8 cellular contexts compared by ENCODE assay signal in the genomic region with DNA sequence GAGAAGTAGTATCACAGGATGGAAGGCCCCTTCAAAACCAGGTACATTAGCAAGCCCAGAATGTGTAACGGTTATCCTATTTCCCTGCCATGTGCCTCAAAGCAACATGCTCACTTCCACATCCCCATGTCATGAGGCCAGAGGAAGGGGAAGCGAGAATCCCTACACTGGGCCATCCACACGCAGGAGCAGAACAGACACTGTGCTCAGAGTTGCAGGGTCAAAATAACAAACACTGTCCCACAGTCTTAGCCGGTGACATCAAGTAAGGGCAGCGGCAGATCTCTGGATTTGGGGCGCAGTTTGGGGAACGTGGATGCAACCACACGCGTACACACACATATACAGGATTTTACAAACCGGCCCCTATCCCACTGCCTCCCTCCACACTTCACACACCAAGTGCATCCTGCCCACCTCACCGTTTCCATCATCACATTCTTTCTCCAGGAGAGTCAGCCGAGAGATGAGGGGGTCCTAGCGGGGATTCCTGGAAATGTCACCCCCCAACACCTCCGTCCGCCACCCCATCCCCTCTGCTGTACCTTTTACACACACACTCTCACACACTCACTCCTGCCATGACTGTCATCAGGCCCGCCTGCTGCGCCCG. TPM values are rescaled to one million over a fixed set of nuclear protein-coding genes. Genes with fewer than 3 reads are reported as not detected.
DNase-seq lines count a peak whose midpoint lies in the region; ATAC-seq and TF ChIP-seq lines count a peak whose summit lies in the region.

No MANE protein-coding gene starts in this region.

- H4K5ac ChIP-seq in H9 (ENCODE audit: insufficient read length, low read depth, low read length): no peak overlapping the region

- H2BK15ac ChIP-seq in H9 (ENCODE audit: low read depth, low read length): no peak overlapping the region

- H3K9me3 ChIP-seq in H9 (ENCODE audit: control insufficient read depth, low read depth, low read length): no peaks in the 10 kb centered on the region
- no peaks in the 10 kb centered on the region for H3K9me3 ChIP-seq in parathyroid adenoma (ENCODE audit: control insufficient read depth, low read length)

- H3K9ac ChIP-seq in H9 (ENCODE audit: extremely low read depth, insufficient read length, low read length) (no peak overlapping the region), parathyroid adenoma (no peak overlapping the region)

- peaks cover 1% of the 10 kb centered on the region for H3K27me3 Mint-ChIP-seq in H9 (ENCODE audit: low read depth)

- H2AK5ac ChIP-seq in H9 (ENCODE audit: insufficient read length, low read length): no peak overlapping the region

- no peaks in the 10 kb centered on the region for H3K79me1 ChIP-seq in H9 (ENCODE audit: insufficient read depth, low read depth, low read length, poor library complexity, severe bottlenecking)

- H3K56ac ChIP-seq in H9 (ENCODE audit: insufficient read length, low read depth, low read length): no peak overlapping the region

- H2AFZ ChIP-seq in H9 (ENCODE audit: low read length) (no peak overlapping the region), parathyroid adenoma (peak overlapping the region; percentile 89)

- peaks cover 7% of the 10 kb centered on the region for H3K23me2 ChIP-seq in H9 (ENCODE audit: insufficient read length, low read depth, low read length, poor library complexity, severe bottlenecking)

- no peak overlapping the region for H2BK12ac ChIP-seq in H9 (ENCODE audit: insufficient read length, low read depth, low read length)

- DNase-seq in H9: no peak
- DNase-seq in Right ventricle myocardium superior: no peak
- DNase-seq in NOMO-1 treated with DMSO at 0.1 percent for 48 hours (lab: John Stamatoyannopoulos, UW; ENCODE audit: unreplicated experiment): no peak
- DNase-seq in foreskin melanocyte: no peak

- H3K4me3 ChIP-seq in WI38 (ENCODE audit: low read depth, low read length) (peak overlapping the region; percentile 83), parathyroid adenoma (ENCODE audit: low read depth, low read length) (peak overlapping the region; percentile 66)

- H4K20me1 ChIP-seq in H9 (ENCODE audit: control insufficient read depth, insufficient read depth, insufficient read length): no peaks in the 10 kb centered on the region

- H2BK5ac ChIP-seq in H9 (ENCODE audit: insufficient read length, low read length): no peak overlapping the region

- intact Hi-C loops in Right ventricle myocardium superior (cut with DNase I): loop anchor here (5.0 kb wide), 1 partner anchor 86 kb away; no protein-coding TSS in a partner anchor

- no peak overlapping the region for H3K23ac ChIP-seq in H9 (ENCODE audit: insufficient read length, low read depth, low read length)

- TF ChIP-seq CTCF in H9 (conservative IDR thresholded peaks at IDR 0.05): no peak
- TF ChIP-seq CTCF in WI38 (IDR thresholded peaks at IDR 0.05; ENCODE audit: low read depth, low read length): no peak
- no peak for TF ChIP-seq CTCF in parathyroid adenoma (IDR thresholded peaks at IDR 0.05)

- H3K27ac Mint-ChIP-seq in H9: no peak overlapping the region

- H4K8ac ChIP-seq in H9 (replicated peaks; ENCODE audit: insufficient read length, low read depth, low read length): no peak overlapping the region

- no peak overlapping the region for H2BK20ac ChIP-seq in H9 (ENCODE audit: low read depth, low read length, poor library complexity, severe bottlenecking)

- H3K4ac ChIP-seq in H9 (ENCODE audit: low read depth, low read length): no peak overlapping the region

- ATAC-seq in Right ventricle myocardium superior (ENCODE audit: poor library complexity) (peak; percentile 40), HG02981 (IDR thresholded peaks at IDR 0.05; ENCODE audit: unreplicated experiment) (no peak), GM18873 (IDR thresholded peaks at IDR 0.05; ENCODE audit: low FRiP score, unreplicated experiment) (no peak)

- H3K4me3 Mint-ChIP-seq in H9: peak overlapping the region; percentile 62 to 74

- H3K27me3 ChIP-seq in H9 (ENCODE audit: insufficient read depth, low read length): peaks cover 12% of the 10 kb centered on the region; the same call in 1 of the 2 replicates
- no peaks in the 10 kb centered on the region for H3K27me3 ChIP-seq in parathyroid adenoma (ENCODE audit: control insufficient read depth, insufficient read depth, low read length)

- H3K9me3 Mint-ChIP-seq in H9: no peaks in the 10 kb centered on the region

- no peak overlapping the region for H3T11ph ChIP-seq in H9 (ENCODE audit: low read length)

- no peak overlapping the region for H2BK120ac ChIP-seq in H9 (ENCODE audit: low read depth, low read length, poor library complexity, severe bottlenecking)

- H3K36me3 ChIP-seq in parathyroid adenoma (ENCODE audit: control insufficient read depth, insufficient read depth, low read length): no peaks in the 10 kb centered on the region

- no CpG with 5 or more reads among the region's 18 CpGs for WGBS in H9 (ENCODE audit: extremely low coverage, insufficient read length, low lambda C conversion rate)

- no peak overlapping the region for H3K14ac ChIP-seq in H9 (ENCODE audit: insufficient read depth, low read length)

- no peak overlapping the region for H3K27ac ChIP-seq in H9 (ENCODE audit: insufficient read length, low read depth, low read length)
- no peak overlapping the region for H3K27ac ChIP-seq in parathyroid adenoma

- H3K79me2 ChIP-seq in H9 (ENCODE audit: insufficient read depth, low read length) (no peaks in the 10 kb centered on the region), parathyroid adenoma (no peaks in the 10 kb centered on the region)

- H3K4me2 ChIP-seq in H9 (ENCODE audit: insufficient read depth, insufficient read length, low read length): peak overlapping the region; percentile 7
- peak overlapping the region; percentile 94 for H3K4me2 ChIP-seq in parathyroid adenoma (ENCODE audit: low read length)

- no peak overlapping the region for H4K91ac ChIP-seq in H9 (ENCODE audit: insufficient read length, low read depth, low read length)

- peaks cover 2% of the 10 kb centered on the region for H3K4me1 ChIP-seq in H9 (ENCODE audit: insufficient read depth, low read length)
- H3K4me1 ChIP-seq in parathyroid adenoma: peaks cover 6% of the 10 kb centered on the region

- H3K4me1 Mint-ChIP-seq in H9: peaks cover 17% of the 10 kb centered on the region in 2 experiments

- no peak overlapping the region for H3K18ac ChIP-seq in H9 (ENCODE audit: insufficient read length, low read depth, low read length)

- H3K36me3 Mint-ChIP-seq in H9 (ENCODE audit: insufficient read depth in 1 of 3, low read depth in 3 of 3): no peaks in the 10 kb centered on the region; a peak in 1 of 7 replicates

RNA-seq across cellular contexts. Expression of a gene that starts 0.8 kb away (rescaled TPM):
- total RNA-seq in H9 (2021) (1.7 and 1.8 TPM in 2 replicates), Right ventricle myocardium superior (2.0 TPM)
